ENCODE assay signal across 14 cellular contexts in genomic region chr5:60436518-60436917, GRCh38.
DNase-seq lines count a peak whose midpoint lies in the region; ATAC-seq and TF ChIP-seq lines count a peak whose summit lies in the region.
"Had no signal": no experiment of that assay in that cellular context is flagged by ENCODE, and none has a peak within 500 bp of the region (broad histone marks: within the 10 kb centered on the region; RNA-seq: fewer than 3 reads in every experiment).

No MANE protein-coding gene starts in this region.

- H3K4me3 ChIP-seq in heart right ventricle, result no peak overlapping the region
- H3K4me3 ChIP-seq: thyroid gland had no signal

- TF ChIP-seq CTCF in heart right ventricle (IDR thresholded peaks at IDR 0.05), result no peak

- H3K27ac ChIP-seq in heart right ventricle, result no peak overlapping the region
- H3K27ac ChIP-seq: thyroid gland, VCaP had no signal

- ATAC-seq in GM18867 (IDR thresholded peaks at IDR 0.05; ENCODE audit: unreplicated experiment) (peak; percentile 86), HG02571 (IDR thresholded peaks at IDR 0.05; ENCODE audit: unreplicated experiment) (peak; percentile 63), HG03432 (IDR thresholded peaks at IDR 0.05; ENCODE audit: unreplicated experiment) (peak; percentile 82), heart right ventricle (no peak)
- no peak for ATAC-seq in stimulated activated naive CD8-positive, alpha-beta T cell treated with anti-CD3 and anti-CD28 coated beads, Interleukin-15, Interleukin-2, amounts not matched to agents 100 U/mL and 50 U/mL, for 24 hours

- no peaks in the 10 kb centered on the region for H3K36me3 ChIP-seq in heart right ventricle
- H3K36me3 ChIP-seq: thyroid gland had no signal

- H3K9me3 ChIP-seq in heart right ventricle, result no peaks in the 10 kb centered on the region
- H3K9me3 ChIP-seq: thyroid gland had no signal

- H3K27me3 ChIP-seq in heart right ventricle, result no peaks in the 10 kb centered on the region
- H3K27me3 ChIP-seq: thyroid gland had no signal

- no peak for DNase-seq in NCI-H2081 (lab: John Stamatoyannopoulos, UW)
- no peak for DNase-seq in stimulated activated naive CD8-positive, alpha-beta T cell treated with anti-CD3 and anti-CD28 coated beads, Interleukin-15, Interleukin-2, amounts not matched to agents 100 U/mL and 50 U/mL, for 24 hours
- DNase-seq in RKO (ENCODE audit: low spot score), result no peak
- DNase-seq in heart right ventricle, result no peak
- DNase-seq: activated CD8-positive, alpha-beta memory T cell treated with anti-CD3 and anti-CD28 coated beads, Interleukin-2, amount 50 U/mL, for 4 hours; activated naive CD8-positive, alpha-beta T cell treated with anti-CD3 and anti-CD28 coated beads, Interleukin-2, amount 10 ng/mL, durations not matched to agents 7 days and 5 days; KBM-7; NCI-H2081 treated with DMSO at 0.1 percent for 48 hours; NK-92 treated with Interleukin-12 subunit alpha and Interleukin-12 subunit beta, amount 100 ng/mL, for 24 hours; thyroid gland had no signal

- H3K4me1 ChIP-seq in heart right ventricle, result no peaks in the 10 kb centered on the region
- H3K4me1 ChIP-seq: thyroid gland had no signal

- intact Hi-C loops in heart right ventricle (cut with DNase I), result no loop called here

- 77 to 85% methylated on average over 2 of the region's 2 CpGs for WGBS in heart right ventricle, 2 donors

Comparison
In these comparisons a context has a peak if more than half of its experiments do, and no peak if none do; other contexts are left out.
1. ATAC-seq: peak in GM18867 (single experiment), HG02571 (single experiment) and HG03432 (single experiment); none in stimulated activated naive CD8-positive, alpha-beta T cell treated with anti-CD3 and anti-CD28 coated beads, Interleukin-15, Interleukin-2, amounts not matched to agents 100 U/mL and 50 U/mL, for 24 hours (single experiment) and heart right ventricle (0 of 8).